ENCODE assay signal across 11 cellular contexts in genomic region chr1:224726783-224727182, GRCh38.
A peak's percentile ranks its signal among the peaks of the same experiment; 100 is the strongest.
DNase-seq lines count a peak whose midpoint lies in the region; ATAC-seq, FAIRE-seq and TF ChIP-seq lines count a peak whose summit lies in the region.
"Had no signal": no experiment of that assay in that cellular context is flagged by ENCODE, and none has a peak within 500 bp of the region (broad histone marks: within the 10 kb centered on the region; RNA-seq: fewer than 3 reads in every experiment).

No MANE protein-coding gene starts in this region.

- H3K27ac ChIP-seq in hepatocyte (no peak overlapping the region), small intestine (ENCODE audit: low read depth in 1 of 2, low read length in 1 of 2) (no peak overlapping the region)

- peaks cover 2% of the 10 kb centered on the region for H3K4me1 Mint-ChIP-seq in activated CD4-positive, alpha-beta T cell treated with anti-CD3 and anti-CD28 coated beads for 36 hours
- peaks cover 20% of the 10 kb centered on the region for H3K4me1 Mint-ChIP-seq in type B pancreatic cell (ENCODE audit: unreplicated experiment)

- no peak for FAIRE-seq in small intestine (lab: Jason Lieb, UNC)
- FAIRE-seq: A204.1 had no signal

- ATAC-seq in activated CD4-positive, alpha-beta T cell treated with anti-CD3 and anti-CD28 coated beads for 36 hours, result peak; percentile 53
- no peak for ATAC-seq in GM18502 (IDR thresholded peaks at IDR 0.05; ENCODE audit: poor library complexity, unreplicated experiment)

- peak; percentile 22 for DNase-seq in activated CD4-positive, alpha-beta T cell treated with anti-CD3 and anti-CD28 coated beads for 36 hours
- DNase-seq in activated CD4-positive, alpha-beta T cell treated with anti-CD3 and anti-CD28 coated beads for 1 hour, result no peak
- DNase-seq in UCSD-AML1 (lab: John Stamatoyannopoulos, UW; ENCODE audit: unreplicated experiment) (peak; percentile 23), hepatocyte (ENCODE audit: low spot score) (peak; percentile 65), type B pancreatic cell (ENCODE audit: extremely low spot score, unreplicated experiment) (no peak), small intestine (no peak)
- DNase-seq in activated CD8-positive, alpha-beta memory T cell treated with anti-CD3 and anti-CD28 coated beads, Interleukin-2, amount 50 U/mL, for 48 hours, result no peak
- DNase-seq: activated naive CD4-positive, alpha-beta T cell; SHP77 had no signal

- TF ChIP-seq CTCF in hepatocyte (IDR thresholded peaks at IDR 0.05; ENCODE audit: poor library complexity) (no peak), type B pancreatic cell (conservative IDR thresholded peaks at IDR 0.05) (no peak)

- H3K27me3 ChIP-seq in hepatocyte, result no peaks in the 10 kb centered on the region
- no peaks in the 10 kb centered on the region for H3K27me3 ChIP-seq in small intestine (ENCODE audit: control insufficient read depth in 2 of 2, insufficient read depth in 2 of 2, low read length in 2 of 2)

- no peaks in the 10 kb centered on the region for H3K9me2 ChIP-seq in hepatocyte (replicated peaks; ENCODE audit: insufficient read depth)

- H4K20me1 ChIP-seq in hepatocyte (ENCODE audit: insufficient read depth, poor library complexity, severe bottlenecking), result no peaks in the 10 kb centered on the region

- no peak overlapping the region for H3K4me3 ChIP-seq in hepatocyte
- H3K4me3 ChIP-seq in small intestine (ENCODE audit: low read depth in 1 of 2, low read length in 2 of 2), result no peak overlapping the region

- POLR2A ChIA-PET in activated CD4-positive, alpha-beta T cell treated with anti-CD3 and anti-CD28 coated beads for 36 hours (lab: Charles Lee), result interaction anchor here (0.6 kb wide), 1 partner anchor 13 kb away, joined by 3 read pairs; no protein-coding TSS in a partner anchor

- no peak overlapping the region for H3K4me2 ChIP-seq in hepatocyte

- intact Hi-C loops in activated CD4-positive, alpha-beta T cell treated with anti-CD3 and anti-CD28 coated beads for 36 hours (cut with DNase I, micrococcal nuclease), result no loop called here

- H3K36me3 ChIP-seq in hepatocyte (replicated peaks; ENCODE audit: insufficient read depth, low read depth) (no peaks in the 10 kb centered on the region), small intestine (ENCODE audit: control insufficient read depth in 2 of 2, insufficient read depth in 2 of 2, low read length in 2 of 2) (no peaks in the 10 kb centered on the region)

- H3K27ac Mint-ChIP-seq in activated CD4-positive, alpha-beta T cell treated with anti-CD3 and anti-CD28 coated beads for 36 hours, result peak overlapping the region; percentile 35
- peak overlapping the region; percentile 70 for H3K27ac Mint-ChIP-seq in type B pancreatic cell

- H2AFZ ChIP-seq in hepatocyte, result no peak overlapping the region

- WGBS in hepatocyte (ENCODE audit: low lambda C conversion rate, missing lambda C conversion rate), result 70% methylated on average over 6 of the region's 6 CpGs
- 81 to 86% (median 83%) methylated on average over 6 of the region's 6 CpGs for WGBS in small intestine, 3 donors

- no peaks in the 10 kb centered on the region for H3K4me1 ChIP-seq in hepatocyte (ENCODE audit: insufficient read depth)
- no peaks in the 10 kb centered on the region for H3K4me1 ChIP-seq in small intestine (ENCODE audit: control insufficient read depth in 2 of 2, insufficient read depth in 1 of 2, low read depth in 1 of 2, low read length in 1 of 2)

- no peaks in the 10 kb centered on the region for H3K79me2 ChIP-seq in hepatocyte

- CTCF ChIA-PET in activated CD4-positive, alpha-beta T cell treated with anti-CD3 and anti-CD28 coated beads for 36 hours (lab: Charles Lee), result no interaction called here

- H3K9me3 Mint-ChIP-seq in activated CD4-positive, alpha-beta T cell treated with anti-CD3 and anti-CD28 coated beads for 36 hours (ENCODE audit: low read depth), result no peaks in the 10 kb centered on the region
- no peaks in the 10 kb centered on the region for H3K9me3 Mint-ChIP-seq in type B pancreatic cell

- H3K4me3 Mint-ChIP-seq in activated CD4-positive, alpha-beta T cell treated with anti-CD3 and anti-CD28 coated beads for 36 hours, result no peak overlapping the region
- no peak overlapping the region for H3K4me3 Mint-ChIP-seq in type B pancreatic cell

- no peaks in the 10 kb centered on the region for H3K27me3 Mint-ChIP-seq in activated CD4-positive, alpha-beta T cell treated with anti-CD3 and anti-CD28 coated beads for 36 hours
- no peaks in the 10 kb centered on the region for H3K27me3 Mint-ChIP-seq in type B pancreatic cell

- H3K9me3 ChIP-seq in hepatocyte (ENCODE audit: low read depth) (no peaks in the 10 kb centered on the region), small intestine (ENCODE audit: control insufficient read depth, low read depth) (no peaks in the 10 kb centered on the region)

- no peaks in the 10 kb centered on the region for H3K36me3 Mint-ChIP-seq in activated CD4-positive, alpha-beta T cell treated with anti-CD3 and anti-CD28 coated beads for 36 hours (ENCODE audit: low read depth)
- H3K36me3 Mint-ChIP-seq in type B pancreatic cell, result no peaks in the 10 kb centered on the region

Comparison
In these comparisons a context has a peak if more than half of its experiments do, and no peak if none do; other contexts are left out.
1. DNase-seq: peak in activated CD4-positive, alpha-beta T cell treated with anti-CD3 and anti-CD28 coated beads for 36 hours (single experiment), UCSD-AML1 (single experiment) and hepatocyte (single experiment); none in activated CD4-positive, alpha-beta T cell treated with anti-CD3 and anti-CD28 coated beads for 1 hour (single experiment), type B pancreatic cell (single experiment), activated CD8-positive, alpha-beta memory T cell treated with anti-CD3 and anti-CD28 coated beads, Interleukin-2, amount 50 U/mL, for 48 hours (single experiment) and small intestine (single experiment).